ENCODE assay signal across 9 cellular contexts in the genomic region with DNA sequence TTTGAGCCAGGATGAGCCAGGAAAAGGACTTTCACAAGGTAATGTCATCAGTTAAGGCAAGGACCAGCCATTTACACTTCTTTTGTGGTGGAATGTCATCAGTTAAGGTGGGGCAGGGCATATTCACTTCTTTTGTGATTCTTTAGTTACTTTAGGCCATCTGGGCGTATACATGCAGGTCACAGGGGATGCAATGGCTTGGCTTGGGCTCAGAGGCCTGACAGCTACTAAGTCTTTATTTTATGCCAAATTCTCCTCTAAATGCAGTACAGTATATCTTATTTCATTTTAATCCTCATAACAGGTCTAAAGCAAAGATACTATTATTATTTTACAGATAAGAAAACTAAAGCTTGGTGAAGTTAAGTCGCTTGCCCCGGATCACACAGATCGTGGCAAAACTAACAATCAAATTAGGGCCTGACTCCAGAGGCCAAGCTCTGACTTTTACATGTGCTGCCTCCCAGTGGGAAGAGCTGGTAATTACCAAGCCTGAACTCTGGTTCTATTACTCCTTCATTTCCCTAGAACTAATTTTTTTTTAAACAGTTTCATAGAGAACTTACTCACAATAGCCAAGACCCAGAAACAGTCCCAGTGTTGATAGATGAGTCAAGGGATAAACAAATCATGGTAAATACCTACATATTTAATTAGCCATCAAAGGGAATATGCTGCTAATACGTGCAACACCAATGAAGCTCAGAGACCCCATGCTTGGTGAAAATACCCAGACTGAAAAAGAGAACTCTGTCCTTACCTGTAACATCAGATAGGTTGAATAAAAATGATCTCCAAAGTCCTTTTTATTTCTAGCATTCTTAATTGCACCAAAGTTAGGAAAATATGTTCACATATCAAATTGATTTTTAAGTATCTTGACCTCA. TPM values are rescaled to one million over a fixed set of nuclear protein-coding genes. Genes with fewer than 3 reads are reported as not detected.
DNase-seq lines count a peak whose midpoint lies in the region; ATAC-seq, FAIRE-seq and TF ChIP-seq lines count a peak whose summit lies in the region.
"Had no signal": no experiment of that assay in that cellular context is flagged by ENCODE, and none has a peak within 500 bp of the region (broad histone marks: within the 10 kb centered on the region; RNA-seq: fewer than 3 reads in every experiment).

No MANE protein-coding gene starts in this region.

- intact Hi-C loops in kidney (cut with DNase I), result no loop called here

- FAIRE-seq in kidney (lab: Jason Lieb, UNC), result peak; percentile 97
- FAIRE-seq: colon had no signal

- H3K4me1 ChIP-seq in HUES6 (ENCODE audit: control insufficient read depth, insufficient read depth, low read length) (peaks cover 7% of the 10 kb centered on the region; the same call in 1 of the 2 replicates), kidney (ENCODE audit: control insufficient read depth in 1 of 2, insufficient read depth in 1 of 2, low read depth in 1 of 2, low read length in 2 of 2) (no peaks in the 10 kb centered on the region)

- H3K27me3 ChIP-seq in HUES6 (ENCODE audit: control insufficient read depth, insufficient read depth, low read length), result no peaks in the 10 kb centered on the region
- no peaks in the 10 kb centered on the region for H3K27me3 ChIP-seq in brain microvascular endothelial cell (replicated peaks)

- H3K36me3 ChIP-seq in HUES6 (ENCODE audit: control insufficient read depth, insufficient read depth, low read length), result peaks cover 3% of the 10 kb centered on the region; the same call in 1 of the 2 replicates
- no peaks in the 10 kb centered on the region for H3K36me3 ChIP-seq in brain microvascular endothelial cell (replicated peaks)
- H3K36me3 ChIP-seq in kidney (ENCODE audit: control insufficient read depth in 1 of 2, insufficient read depth in 2 of 2, low read length in 2 of 2), result no peaks in the 10 kb centered on the region

- in situ Hi-C loops in brain microvascular endothelial cell (cut with HindIII; ENCODE audit: low pct_ligation_motif_present, low sequenced_read_pairs), result no loop called here

- peak overlapping the region; percentile 46; the same call in 1 of the 2 replicates for H3K27ac ChIP-seq in HUES6 (ENCODE audit: low read depth, low read length)
- no peak overlapping the region for H3K27ac ChIP-seq in brain microvascular endothelial cell
- H3K27ac ChIP-seq in kidney (ENCODE audit: low read depth in 2 of 2, low read length in 2 of 2), result no peak overlapping the region

- TF ChIP-seq CTCF in brain microvascular endothelial cell (IDR thresholded peaks at IDR 0.05; ENCODE audit: low read depth, low read length, missing control alignments) (peak; percentile 83), kidney (IDR thresholded peaks at IDR 0.05; ENCODE audit: borderline replicate concordance, extremely low read depth, insufficient read depth) (peak; percentile 79)

- ATAC-seq in GM21515 (IDR thresholded peaks at IDR 0.05; ENCODE audit: unreplicated experiment), result peak; percentile 70

- DNase-seq in DMS79 treated with DMSO at 0.1 percent for 48 hours (lab: John Stamatoyannopoulos, UW), result peak; percentile 33
- no peak for DNase-seq in DMS79 (lab: John Stamatoyannopoulos, UW)
- peak; percentile 70 for DNase-seq in SW480 (ENCODE audit: low spot score)
- peak; percentile 67 for DNase-seq in brain microvascular endothelial cell
- DNase-seq in kidney, result no peak
- DNase-seq in stimulated activated CD4-positive, alpha-beta T cell treated with anti-CD3 and anti-CD28 coated beads, Interleukin-4, amount 100 ng/mL, for 4 hours, result peak; percentile 26 to 48

- H3K9ac ChIP-seq in HUES6 (ENCODE audit: low read length), result peak overlapping the region; percentile 48
- no peak overlapping the region for H3K9ac ChIP-seq in kidney (ENCODE audit: low read length in 2 of 2)

- H3K4me3 ChIP-seq in HUES6 (ENCODE audit: low read depth, low read length), result no peak overlapping the region
- H3K4me3 ChIP-seq in brain microvascular endothelial cell (ENCODE audit: low read depth, low read length), result no peak overlapping the region
- H3K4me3 ChIP-seq in kidney (ENCODE audit: low read length in 2 of 2), result no peak overlapping the region

- peaks cover 12% of the 10 kb centered on the region for H3K9me3 ChIP-seq in HUES6 (ENCODE audit: control insufficient read depth, insufficient read depth, low read depth, low read length)
- H3K9me3 ChIP-seq in kidney (ENCODE audit: control insufficient read depth in 1 of 2, low read length in 2 of 2), result no peaks in the 10 kb centered on the region

RNA-seq across cellular contexts. Expression of a gene that starts 35.4 kb away (rescaled TPM):
- total RNA-seq in kidney, result 6.6 TPM
- polyA plus RNA-seq in kidney (ENCODE audit: insufficient read depth, low read depth, low replicate concordance), result 2.4 TPM

RNA-seq across cellular contexts. Expression of a gene that starts 55.5 kb away (rescaled TPM):
- 60.5 TPM for total RNA-seq in kidney
- 202 TPM for polyA plus RNA-seq in kidney (ENCODE audit: insufficient read depth, low read depth, low replicate concordance)

RNA-seq across cellular contexts. Expression of a gene that starts 55.8 kb away (rescaled TPM):
- total RNA-seq in kidney, result 45.8 TPM
- 101 TPM for polyA plus RNA-seq in kidney (ENCODE audit: insufficient read depth, low read depth, low replicate concordance)

Comparison
In these comparisons a context has a peak if more than half of its experiments do, and no peak if none do; other contexts are left out.
1. DNase-seq: peak in DMS79 treated with DMSO at 0.1 percent for 48 hours (single experiment), SW480 (single experiment), brain microvascular endothelial cell (single experiment) and stimulated activated CD4-positive, alpha-beta T cell treated with anti-CD3 and anti-CD28 coated beads, Interleukin-4, amount 100 ng/mL, for 4 hours (2 of 2); none in DMS79 (single experiment) and kidney (single experiment).